12 cellular contexts compared by ENCODE assay signal in the genomic region with DNA sequence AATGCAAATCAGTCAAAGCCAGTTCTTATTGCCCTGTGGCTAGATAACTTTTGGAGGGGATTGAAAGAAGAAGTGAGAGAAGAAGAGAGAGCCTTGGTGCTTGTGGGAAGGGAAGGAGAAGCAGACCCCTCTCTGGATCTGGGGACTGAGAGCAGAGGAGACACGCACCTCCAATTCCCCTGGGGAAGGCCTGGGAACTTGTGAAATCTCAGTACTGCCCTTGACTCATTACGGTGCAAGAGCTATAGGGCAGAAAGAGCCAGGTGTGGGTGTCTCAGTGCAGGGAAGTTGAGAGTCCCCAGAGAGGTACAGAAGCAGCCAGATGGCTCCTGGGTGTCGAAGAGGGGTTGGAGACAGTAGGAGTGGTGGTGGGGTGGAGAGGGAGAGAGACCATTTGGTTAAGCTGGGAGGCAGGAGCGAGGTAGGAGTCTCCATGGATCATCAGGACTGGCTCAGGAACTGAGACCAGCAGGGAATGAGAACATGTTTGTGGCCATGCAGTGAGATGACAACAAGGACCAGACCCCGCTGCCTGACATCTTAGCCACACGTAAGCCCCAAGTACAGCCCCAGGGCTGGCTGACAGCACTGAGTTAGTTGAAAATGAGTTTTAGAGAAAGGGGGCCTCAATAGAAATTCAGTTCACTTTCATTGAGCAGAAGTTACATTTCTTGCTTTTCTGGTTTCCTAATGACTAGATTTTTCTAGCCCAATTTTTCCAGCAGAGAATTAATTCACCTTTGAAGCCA.
DNase-seq lines count a peak whose midpoint lies in the region; ATAC-seq and TF ChIP-seq lines count a peak whose summit lies in the region.
"Had no signal": no experiment of that assay in that cellular context is flagged by ENCODE, and none has a peak within 500 bp of the region (broad histone marks: within the 10 kb centered on the region; RNA-seq: fewer than 3 reads in every experiment).

No MANE protein-coding gene starts in this region.

- TF ChIP-seq CTCF in GM12875 (IDR thresholded peaks at IDR 0.05; ENCODE audit: borderline replicate concordance, insufficient read depth, low read depth, low read length) (no peak), NB4 (IDR thresholded peaks at IDR 0.05; ENCODE audit: low read depth, low read length) (no peak)

- intact Hi-C loops in Right ventricle myocardium inferior (cut with DNase I) = no loop called here

- ATAC-seq in GM19324 (IDR thresholded peaks at IDR 0.05; ENCODE audit: low FRiP score, unreplicated experiment) (peak; percentile 89), HG02884 (IDR thresholded peaks at IDR 0.05; ENCODE audit: unreplicated experiment) (peak; percentile 81), Right ventricle myocardium inferior (no peak)
- ATAC-seq: right lobe of liver had no signal

- peak; percentile 17 for DNase-seq in NB4 (ENCODE audit: low read depth)
- DNase-seq in inferior parietal cortex (ENCODE audit: extremely low spot score) = no peak
- no peak for DNase-seq in NCI-H1105 (lab: John Stamatoyannopoulos, UW)
- DNase-seq in Right ventricle myocardium inferior (ENCODE audit: missing footprints) = no peak
- DNase-seq in HK-2 (ENCODE audit: unreplicated experiment) = no peak
- DNase-seq: activated CD4-positive, CD25-positive, alpha-beta regulatory T cell; CD4-positive, CD25-positive, alpha-beta regulatory T cell; NK-92 treated with Interleukin-12 subunit alpha and Interleukin-12 subunit beta, amount 100 ng/mL, for 24 hours; right lobe of liver had no signal

- TF ChIP-seq POLR2A in NB4 (IDR thresholded peaks at IDR 0.05; ENCODE audit: extremely low read depth, insufficient read length) = no peak

- H3K4me3 ChIP-seq in GM12875 (ENCODE audit: low read depth, low read length) (peak overlapping the region; percentile 40), NB4 (ENCODE audit: low read depth, low read length) (no peak overlapping the region)
- H3K4me3 ChIP-seq: right lobe of liver had no signal
